In genomic region chr2:657766-658165, GRCh38 we compare ENCODE assay signal across 27 cellular contexts. TPM values are rescaled to one million over a fixed set of nuclear protein-coding genes. Genes with fewer than 3 reads are reported as not detected.
DNase-seq lines count a peak whose midpoint lies in the region; ATAC-seq, FAIRE-seq and TF ChIP-seq lines count a peak whose summit lies in the region.
"Had no signal": no experiment of that assay in that cellular context is flagged by ENCODE, and none has a peak within 500 bp of the region (broad histone marks: within the 10 kb centered on the region; RNA-seq: fewer than 3 reads in every experiment).

No MANE protein-coding gene starts in this region.

- peaks cover 49% of the 10 kb centered on the region for H3K4me1 Mint-ChIP-seq in T-helper 17 cell
- peaks cover 56 to 70% (median 70%) of the 10 kb centered on the region in 3 donors for H3K4me1 Mint-ChIP-seq in T-cell

- H3K9ac ChIP-seq in BLaER1 treated with 17β-estradiol and CSF1 and Interleukin-3, amounts not matched to agents 10 nM and 100 nM: no peak overlapping the region
- H3K9ac ChIP-seq in kidney (ENCODE audit: low read length in 2 of 2): no peak overlapping the region

- no peaks in the 10 kb centered on the region for H3K9me3 Mint-ChIP-seq in T-cell
- H3K9me3 Mint-ChIP-seq: CD4-positive, alpha-beta memory T cell had no signal

- TF ChIP-seq CTCF in stomach (IDR thresholded peaks at IDR 0.05) (no peak), kidney (IDR thresholded peaks at IDR 0.05; ENCODE audit: borderline replicate concordance, extremely low read depth, insufficient read depth) (no peak)

- no peak for TF ChIP-seq EP300 in stomach (IDR thresholded peaks at IDR 0.05)

- no peaks in the 10 kb centered on the region for H3K9me3 ChIP-seq in BLaER1 treated with 17β-estradiol and CSF1 and Interleukin-3, amounts not matched to agents 10 nM and 100 nM (replicated peaks in 1 of 11)
- H3K9me3 ChIP-seq in T-helper 17 cell (ENCODE audit: control insufficient read depth, low read length, poor library complexity, severe bottlenecking): no peaks in the 10 kb centered on the region
- H3K9me3 ChIP-seq in stomach: no peaks in the 10 kb centered on the region
- H3K9me3 ChIP-seq in kidney (ENCODE audit: control insufficient read depth in 1 of 2, low read length in 2 of 2): no peaks in the 10 kb centered on the region
- H3K9me3 ChIP-seq: SJSA1 had no signal

- no peak for TF ChIP-seq POLR2A in stomach (IDR thresholded peaks at IDR 0.05)

- H3K4me3 Mint-ChIP-seq in T-helper 17 cell (no peak overlapping the region), T-cell (no peak overlapping the region)
- H3K4me3 Mint-ChIP-seq: CD4-positive, alpha-beta memory T cell had no signal

- POLR2A ChIA-PET in T-cell (lab: Charles Lee): no interaction called here

- no peak for DNase-seq in T-helper 17 cell
- peak; percentile 53 for DNase-seq in mesenteric fat pad (ENCODE audit: low spot score)
- DNase-seq in stomach: peak; percentile 24
- no peak for DNase-seq in kidney
- DNase-seq in NCI-H146 treated with DMSO at 0.1 percent for 48 hours (lab: John Stamatoyannopoulos, UW; ENCODE audit: unreplicated experiment): no peak
- no peak for DNase-seq in T-cell
- DNase-seq: C1 segment of cervical spinal cord; CD4-positive, alpha-beta memory T cell; COR-L47; DMS53; GOT3; Kasumi-1; NCI-H1092 treated with DMSO at 0.1 percent for 48 hours; NCI-H1436; NCI-H187 treated with DMSO at 0.1 percent for 48 hours; NCI-H446; NCI-H526; NCI-H82; NK-92 treated with Interleukin-12 subunit alpha and Interleukin-12 subunit beta, amount 100 ng/mL, for 24 hours; PC-9 had no signal

- intact Hi-C loops in stomach (cut with DNase I; ENCODE audit: low total_unique reads) (no loop called here), kidney (cut with DNase I) (no loop called here)

- no peak for FAIRE-seq in kidney (lab: Jason Lieb, UNC)
- FAIRE-seq: A204.1, G401.6 had no signal

- peaks cover 0 to 14% (median 0%) of the 10 kb centered on the region in 11 experiments; a peak in 2 of 22 replicates for H4K20me1 ChIP-seq in BLaER1 treated with 17β-estradiol and CSF1 and Interleukin-3, amounts not matched to agents 10 nM and 100 nM

- H3K36me3 Mint-ChIP-seq in T-helper 17 cell (ENCODE audit: low read depth) (peaks cover 2% of the 10 kb centered on the region), T-cell (no peaks in the 10 kb centered on the region)
- H3K36me3 Mint-ChIP-seq: CD4-positive, alpha-beta memory T cell had no signal

- H3K27ac ChIP-seq in BLaER1 treated with 17β-estradiol and CSF1 and Interleukin-3, amounts not matched to agents 10 nM and 100 nM: no peak overlapping the region
- H3K27ac ChIP-seq in stomach (no peak overlapping the region), kidney (ENCODE audit: low read depth in 2 of 2, low read length in 2 of 2) (no peak overlapping the region)
- H3K27ac ChIP-seq: HL-60, PC-9, SJSA1 had no signal

- CTCF ChIA-PET in T-cell (lab: Charles Lee): interaction anchor here in 1 of 2 donors (1.1 kb wide), 1 partner anchor 15 kb away, joined by 3 read pairs; no protein-coding TSS in a partner anchor

- no peak for ATAC-seq in T-helper 17 cell
- ATAC-seq in T-cell (replicated peaks in 1 of 4): no peak
- ATAC-seq: HCT116, Right ventricle myocardium inferior had no signal

- H3K27ac Mint-ChIP-seq in T-helper 17 cell: peak overlapping the region; percentile 59
- no peak overlapping the region for H3K27ac Mint-ChIP-seq in T-cell

- no peaks in the 10 kb centered on the region for H3K36me3 ChIP-seq in BLaER1 treated with 17β-estradiol and CSF1 and Interleukin-3, amounts not matched to agents 10 nM and 100 nM
- H3K36me3 ChIP-seq in stomach (peaks cover 0 to 2% (median 0%) of the 10 kb centered on the region in 4 donors), kidney (ENCODE audit: control insufficient read depth in 1 of 2, insufficient read depth in 2 of 2, low read length in 2 of 2) (no peaks in the 10 kb centered on the region)
- H3K36me3 ChIP-seq: SJSA1 had no signal

- no peak overlapping the region for H3K4me3 ChIP-seq in BLaER1 treated with 17β-estradiol and CSF1 and Interleukin-3, amounts not matched to agents 10 nM and 100 nM
- no peak overlapping the region for H3K4me3 ChIP-seq in stomach
- H3K4me3 ChIP-seq in kidney (ENCODE audit: low read length in 2 of 2): no peak overlapping the region
- H3K4me3 ChIP-seq: PC-9, SJSA1 had no signal

- no peaks in the 10 kb centered on the region for H3K27me3 ChIP-seq in BLaER1 treated with 17β-estradiol and CSF1 and Interleukin-3, amounts not matched to agents 10 nM and 100 nM
- H3K27me3 ChIP-seq in stomach: peaks cover 0 to 34% (median 16%) of the 10 kb centered on the region in 3 donors
- H3K27me3 ChIP-seq: SJSA1 had no signal

- H3K27me3 Mint-ChIP-seq in T-helper 17 cell: no peaks in the 10 kb centered on the region
- H3K27me3 Mint-ChIP-seq in T-cell: no peaks in the 10 kb centered on the region

- 60 to 81% (median 67%) methylated on average over 6 of the region's 6 CpGs for WGBS in stomach, 5 donors

- H3K4me1 ChIP-seq in BLaER1 treated with 17β-estradiol and CSF1 and Interleukin-3, amounts not matched to agents 10 nM and 100 nM: peaks cover 22 to 98% (median 76%) of the 10 kb centered on the region in 10 experiments
- no peaks in the 10 kb centered on the region for H3K4me1 ChIP-seq in stomach
- no peaks in the 10 kb centered on the region for H3K4me1 ChIP-seq in kidney (ENCODE audit: control insufficient read depth in 1 of 2, insufficient read depth in 1 of 2, low read depth in 1 of 2, low read length in 2 of 2)
- H3K4me1 ChIP-seq: SJSA1 had no signal

- H3K4me2 ChIP-seq in BLaER1 treated with 17β-estradiol and CSF1 and Interleukin-3, amounts not matched to agents 10 nM and 100 nM: peak overlapping the region in 8 of 11 experiments; percentile 23 to 81 (median 68); a peak in 13 of 22 replicates
- H3K4me2 ChIP-seq: PC-9 had no signal

RNA-seq across cellular contexts. Expression of gene TMEM18, which starts 19.4 kb away (rescaled TPM):
- total RNA-seq in T-helper 17 cell (10 to 100 TPM; 29.3 to 34.3 TPM), mesenteric fat pad (19.8 TPM), stomach (10 to 100 TPM in 3 of 5 donors, 1 to 10 TPM in 2; 1.4 to 20.7 (median 12.9) TPM), kidney (24.0 TPM), T-cell (10 to 100 TPM; 22.8 to 29.8 (median 28.8) TPM)
- polyA plus RNA-seq in stomach (10 to 100 TPM; 12.6 to 31.1 (median 17.3) TPM), kidney (ENCODE audit: insufficient read depth, low read depth, low replicate concordance) (29.7 TPM)

Comparison
In these comparisons a context has a peak if more than half of its experiments do, and no peak if none do; other contexts are left out.
1. DNase-seq: peak in mesenteric fat pad (single experiment) and stomach (single experiment); none in T-helper 17 cell (0 of 3), kidney (single experiment), NCI-H146 treated with DMSO at 0.1 percent for 48 hours (single experiment) and T-cell (0 of 34).